27 cellular contexts compared by ENCODE assay signal in genomic region chr3:126747768-126748167, GRCh38.
"Had no signal": no experiment of that assay in that cellular context is flagged by ENCODE, and none has a peak within 500 bp of the region (broad histone marks: within the 10 kb centered on the region; RNA-seq: fewer than 3 reads in every experiment).

No MANE protein-coding gene starts in this region.

- H3K36me3 ChIP-seq: colonic mucosa, pancreas, vagina had no signal

- DNase-seq: activated CD4-positive, alpha-beta T cell treated with anti-CD3 and anti-CD28 coated beads for 4 hours; activated CD4-positive, alpha-beta T cell treated with anti-CD3 and anti-CD28 coated beads, Interleukin-2, amount 50 U/mL, for 4 hours; activated naive CD4-positive, alpha-beta T cell; activated T-cell treated with anti-CD3 and anti-CD28 coated beads for 4 hours; activated T-cell treated with anti-CD3 and anti-CD28 coated beads, Interleukin-2, amount 50 U/mL, for 72 hours; anterior cingulate cortex; cerebellar nuclear complex; colonic mucosa; effector memory CD4-positive, alpha-beta T cell; glutamatergic neuron; hippocampal formation; immature natural killer cell; kidney; left colon; mucosa of descending colon; pancreas; psoas muscle; stimulated activated CD4-positive, alpha-beta T cell treated with anti-CD3 and anti-CD28 coated beads, Interleukin-1b, Interleukin-23, amount 100 ng/mL, for 48 hours; stimulated activated CD4-positive, alpha-beta T cell treated with anti-CD3 and anti-CD28 coated beads, Interleukin-4, amount 100 ng/mL, for 4 hours; stimulated activated CD8-positive, alpha-beta memory T cell treated with anti-CD3 and anti-CD28 coated beads, Interleukin-4, amount 100 ng/mL, for 48 hours; stimulated activated naive B cell treated with anti-CD40 and anti-IgM and Interleukin-4, amounts not matched to agents 10 μg/mL and 1 μg/mL and 100 μg/mL, for 72 hours; trophoblast cell had no signal

- H3K4me1 ChIP-seq: colonic mucosa had no signal

- H3K36me3 Mint-ChIP-seq: activated naive CD4-positive, alpha-beta T cell treated with anti-CD3 and anti-CD28 coated beads, Interleukin-2, amount 50 U/mL, for 72 hours; natural killer cell treated with Interleukin-12 subunit alpha and Interleukin-12 subunit beta and Interleukin-15 and Interleukin-18, amount 100 ng/mL, for 72 hours had no signal

- H3K4me3 ChIP-seq: colonic mucosa, dorsolateral prefrontal cortex, mucosa of descending colon, pancreas, psoas muscle, smooth muscle cell, vagina had no signal

- H3K27me3 ChIP-seq: colonic mucosa, dorsolateral prefrontal cortex, pancreas, vagina had no signal

- H3K4me3 Mint-ChIP-seq: activated T-cell treated with anti-CD3 and anti-CD28 coated beads, Interleukin-2, amount 50 U/mL, for 72 hours; immature natural killer cell; natural killer cell treated with Interleukin-12 subunit alpha and Interleukin-12 subunit beta and Interleukin-15 and Interleukin-18, amount 100 ng/mL, for 72 hours; stimulated activated naive B cell treated with anti-CD40 and anti-IgM and Interleukin-4, amounts not matched to agents 10 μg/mL and 1 μg/mL and 100 μg/mL, for 72 hours had no signal

- H3K9me3 Mint-ChIP-seq: activated naive CD4-positive, alpha-beta T cell treated with anti-CD3 and anti-CD28 coated beads, Interleukin-2, amount 50 U/mL, for 72 hours; activated T-cell treated with anti-CD3 and anti-CD28 coated beads, Interleukin-2, amount 50 U/mL, for 72 hours; immature natural killer cell; natural killer cell treated with Interleukin-12 subunit alpha and Interleukin-12 subunit beta and Interleukin-15 and Interleukin-18, amount 100 ng/mL, for 72 hours; stimulated activated naive B cell treated with anti-CD40 and anti-IgM and Interleukin-4, amounts not matched to agents 10 μg/mL and 1 μg/mL and 100 μg/mL, for 72 hours had no signal

- ATAC-seq: activated naive CD4-positive, alpha-beta T cell treated with anti-CD3 and anti-CD28 coated beads, Interleukin-2, amount 50 U/mL, for 72 hours; activated T-cell treated with anti-CD3 and anti-CD28 coated beads, Interleukin-2, amount 50 U/mL, for 72 hours; left colon; mucosa of descending colon; natural killer cell treated with Interleukin-12 subunit alpha and Interleukin-12 subunit beta and Interleukin-15 and Interleukin-18, amount 100 ng/mL, for 72 hours; pancreas; psoas muscle; stimulated activated naive B cell treated with anti-CD40 and anti-IgM and Interleukin-4, amounts not matched to agents 10 μg/mL and 1 μg/mL and 100 μg/mL, for 72 hours had no signal

- H3K27me3 Mint-ChIP-seq: natural killer cell treated with Interleukin-12 subunit alpha and Interleukin-12 subunit beta and Interleukin-15 and Interleukin-18, amount 100 ng/mL, for 72 hours; stimulated activated naive B cell treated with anti-CD40 and anti-IgM and Interleukin-4, amounts not matched to agents 10 μg/mL and 1 μg/mL and 100 μg/mL, for 72 hours had no signal

- H3K27ac Mint-ChIP-seq: activated naive CD4-positive, alpha-beta T cell treated with anti-CD3 and anti-CD28 coated beads, Interleukin-2, amount 50 U/mL, for 72 hours; activated T-cell treated with anti-CD3 and anti-CD28 coated beads, Interleukin-2, amount 50 U/mL, for 72 hours; natural killer cell treated with Interleukin-12 subunit alpha and Interleukin-12 subunit beta and Interleukin-15 and Interleukin-18, amount 100 ng/mL, for 72 hours; stimulated activated naive B cell treated with anti-CD40 and anti-IgM and Interleukin-4, amounts not matched to agents 10 μg/mL and 1 μg/mL and 100 μg/mL, for 72 hours had no signal

- H3K9me3 ChIP-seq: colonic mucosa, mucosa of descending colon, pancreas, psoas muscle, vagina had no signal

- H3K27ac ChIP-seq: colonic mucosa, dorsolateral prefrontal cortex, pancreas, psoas muscle, vagina had no signal
